Comparison of ENCODE assay signal across 10 cellular contexts in the genomic region with DNA sequence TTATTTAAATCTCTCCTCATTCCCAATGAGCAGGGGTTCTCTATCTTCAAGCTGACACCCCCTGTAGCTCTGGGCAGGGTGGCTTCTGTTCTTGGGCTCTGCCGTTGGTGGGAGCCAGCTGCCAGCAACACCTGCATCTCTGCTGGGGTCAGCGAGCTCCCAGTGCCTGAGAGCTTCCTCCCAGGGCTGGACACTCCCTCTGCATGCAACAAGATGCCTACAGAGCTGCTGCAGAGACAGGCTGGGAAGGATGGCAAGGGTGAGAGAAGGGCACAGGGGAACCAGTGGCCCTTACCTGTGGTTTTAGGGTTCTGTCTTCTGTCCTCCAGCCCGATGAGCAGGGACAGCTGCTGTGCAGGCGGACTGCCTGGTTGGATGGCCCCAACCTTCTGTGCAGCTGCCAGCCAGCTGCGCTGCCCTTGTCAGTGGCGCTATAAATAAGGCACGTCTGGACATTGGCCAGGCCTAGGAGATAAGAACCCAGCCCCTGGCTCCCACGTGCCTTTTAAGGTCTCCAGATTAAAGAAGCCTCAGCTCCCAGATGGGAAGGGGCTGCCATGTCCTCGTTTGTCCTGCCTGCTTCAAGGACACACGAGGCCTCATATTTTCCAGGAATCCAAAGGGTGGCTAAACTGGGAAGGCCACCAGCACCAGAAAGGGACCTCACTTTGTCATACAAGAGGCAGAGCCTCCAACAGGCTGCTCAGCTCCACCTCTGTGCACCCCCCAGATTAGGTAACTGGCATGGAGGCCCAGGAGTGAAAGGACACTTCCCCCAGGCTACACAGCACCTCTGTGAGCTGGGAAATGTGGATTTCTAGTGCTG. TPM values are rescaled to one million over a fixed set of nuclear protein-coding genes. Genes with fewer than 3 reads are reported as not detected.
DNase-seq lines count a peak whose midpoint lies in the region; ATAC-seq and TF ChIP-seq lines count a peak whose summit lies in the region.
"Had no signal": no experiment of that assay in that cellular context is flagged by ENCODE, and none has a peak within 500 bp of the region (broad histone marks: within the 10 kb centered on the region; RNA-seq: fewer than 3 reads in every experiment).

No MANE protein-coding gene starts in this region.

- H3K4me3 ChIP-seq in fibroblast of pulmonary artery (replicated peaks; ENCODE audit: low read depth, low read length) = no peak overlapping the region

- H3K4me3 Mint-ChIP-seq in osteocyte (ENCODE audit: unreplicated experiment) = no peak overlapping the region

- H3K27ac Mint-ChIP-seq in osteocyte (ENCODE audit: unreplicated experiment) = peak overlapping the region; percentile 31

- no peaks in the 10 kb centered on the region for H3K36me3 Mint-ChIP-seq in osteocyte (ENCODE audit: unreplicated experiment)

- peaks cover 35% of the 10 kb centered on the region for H3K27me3 Mint-ChIP-seq in osteocyte (ENCODE audit: unreplicated experiment)

- TF ChIP-seq CTCF in fibroblast of pulmonary artery (IDR thresholded peaks at IDR 0.05; ENCODE audit: low read length, missing control alignments) (no peak), osteocyte (IDR thresholded peaks at IDR 0.05) (no peak)

- DNase-seq in DMS 273 treated with DMSO at 0.1 percent for 48 hours (lab: John Stamatoyannopoulos, UW) (peak; percentile 63), NCI-H82 treated with DMSO at 0.1 percent for 48 hours (lab: John Stamatoyannopoulos, UW; ENCODE audit: unreplicated experiment) (peak; percentile 61), fibroblast of pulmonary artery (ENCODE audit: low read depth) (peak; percentile 29), osteocyte (ENCODE audit: extremely low spot score, unreplicated experiment) (peak; percentile 78)
- DNase-seq in effector CD4-positive, alpha-beta T cell = no peak
- DNase-seq in stimulated activated CD4-positive, alpha-beta T cell treated with anti-CD3 and anti-CD28 coated beads, Interleukin-4, amount 100 ng/mL, for 1 hour = no peak
- DNase-seq: activated CD8-positive, alpha-beta memory T cell treated with anti-CD3 and anti-CD28 coated beads for 24 hours; kidney glomerular epithelial cell had no signal

- ATAC-seq in HG03139 (IDR thresholded peaks at IDR 0.05; ENCODE audit: unreplicated experiment) (no peak), GM19455 (IDR thresholded peaks at IDR 0.05; ENCODE audit: unreplicated experiment) (no peak)

- peaks cover 15% of the 10 kb centered on the region for H3K4me1 Mint-ChIP-seq in osteocyte (ENCODE audit: unreplicated experiment)

- H3K9me3 Mint-ChIP-seq in osteocyte (ENCODE audit: unreplicated experiment) = no peaks in the 10 kb centered on the region

RNA-seq across cellular contexts. Expression of a gene that starts 39.5 kb away (rescaled TPM):
- 76.8 and 78.7 TPM in 2 replicates for total RNA-seq in osteocyte

Comparison
In these comparisons a context has a peak if more than half of its experiments do, and no peak if none do; other contexts are left out.
1. DNase-seq: peak in DMS 273 treated with DMSO at 0.1 percent for 48 hours (single experiment), NCI-H82 treated with DMSO at 0.1 percent for 48 hours (single experiment), fibroblast of pulmonary artery (single experiment) and osteocyte (single experiment); none in effector CD4-positive, alpha-beta T cell (single experiment) and stimulated activated CD4-positive, alpha-beta T cell treated with anti-CD3 and anti-CD28 coated beads, Interleukin-4, amount 100 ng/mL, for 1 hour (single experiment).